In the genomic region with DNA sequence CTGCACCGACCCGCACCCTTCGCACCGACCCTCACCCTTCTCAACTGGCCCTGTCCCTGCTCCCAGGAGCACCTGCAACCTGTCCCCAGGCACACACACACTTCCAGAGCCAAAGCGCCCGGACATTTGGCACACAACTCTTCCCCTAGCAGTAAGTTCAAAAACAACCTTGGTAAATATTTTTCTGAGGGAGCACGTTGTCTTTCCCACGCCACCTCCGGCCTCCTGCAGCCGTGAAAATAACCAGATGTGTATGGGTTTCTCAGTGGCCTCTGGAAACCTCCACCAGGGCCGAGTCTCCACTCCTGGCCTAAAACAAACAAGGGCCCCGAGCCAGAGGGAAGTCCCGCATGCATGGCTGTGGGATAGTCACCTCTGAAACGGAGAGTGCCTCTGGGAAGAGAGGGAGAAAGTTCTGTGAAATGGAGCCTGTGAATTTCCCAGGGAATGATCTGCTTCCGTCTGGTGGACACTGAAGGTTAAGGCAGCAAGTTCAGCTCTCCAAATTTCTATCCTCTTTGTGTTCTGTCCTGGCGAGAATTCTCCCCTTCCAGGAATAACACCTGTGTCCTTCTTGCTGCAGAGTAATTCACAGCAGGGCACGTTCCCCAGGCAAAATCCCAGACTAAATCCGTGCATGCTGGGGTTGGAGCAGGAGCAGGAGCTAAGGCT, we compare ENCODE assay signal across 12 cellular contexts. TPM values are rescaled to one million over a fixed set of nuclear protein-coding genes. Genes with fewer than 3 reads are reported as not detected.
A peak's percentile ranks its signal among the peaks of the same experiment; 100 is the strongest.
DNase-seq lines count a peak whose midpoint lies in the region; ATAC-seq, FAIRE-seq and TF ChIP-seq lines count a peak whose summit lies in the region.
"Had no signal": no experiment of that assay in that cellular context is flagged by ENCODE, and none has a peak within 500 bp of the region (broad histone marks: within the 10 kb centered on the region; RNA-seq: fewer than 3 reads in every experiment).

No MANE protein-coding gene starts in this region.

- H4K8ac ChIP-seq in H1 (ENCODE audit: extremely low read depth, insufficient read depth, low read length) = no peak overlapping the region

- no peaks in the 10 kb centered on the region for H3K9me3 ChIP-seq in H1 (ENCODE audit: insufficient read depth in 2 of 2, low read depth in 1 of 2, low read length in 1 of 2)
- no peaks in the 10 kb centered on the region for H3K9me3 ChIP-seq in lung (ENCODE audit: control insufficient read depth in 2 of 2, insufficient read depth in 1 of 2, low read length in 1 of 2)
- H3K9me3 ChIP-seq in stomach smooth muscle (ENCODE audit: control insufficient read depth in 2 of 2, low read length in 2 of 2) = no peaks in the 10 kb centered on the region

- H3K9ac ChIP-seq in H1 (replicated peaks in 1 of 4; ENCODE audit: extremely low read depth in 1 of 4, low read depth in 3 of 4, low read length in 3 of 4) (no peak overlapping the region), stomach smooth muscle (ENCODE audit: low read length in 2 of 2) (no peak overlapping the region)

- POLR2A ChIA-PET in H1 (lab: Charles Lee; ENCODE audit: partially characterized antibody) = interaction anchor here (0.6 to 17.7 kb wide), 4 partner anchors 13 to 67 kb away, joined by 3 to 108 read pairs (median 16); a partner anchor contains a TSS

- H2BK120ac ChIP-seq in H1 (replicated peaks; ENCODE audit: low read depth, low read length) = no peak overlapping the region

- H3K14ac ChIP-seq in H1 (ENCODE audit: insufficient read length) = no peak overlapping the region

- no peak overlapping the region for H2BK12ac ChIP-seq in H1 (ENCODE audit: low read depth, low read length)

- 0 out of 2 replicates have a peak overlapping the region, but pooled peaks have one; percentile 24 for H3K18ac ChIP-seq in H1 (ENCODE audit: extremely low read depth, low read length)

- H2BK5ac ChIP-seq in H1 (ENCODE audit: low read depth, low read length) = peak overlapping the region; percentile 71; the same call in 1 of the 2 replicates

- no peak overlapping the region for H3K56ac ChIP-seq in H1 (replicated peaks; ENCODE audit: insufficient read length, low read depth, low read length)

- DNase-seq in H1 (ENCODE audit: low read depth in 1 of 2, low spot score in 2 of 2) = no peak
- DNase-seq in lung (ENCODE audit: low spot score) = no peak
- no peak for DNase-seq in UCSD-AML1 (lab: John Stamatoyannopoulos, UW; ENCODE audit: unreplicated experiment)
- DNase-seq in activated gamma-delta T cell treated with Interleukin-2 at 50 U/mL for 16 hours = no peak
- DNase-seq in GF-D8 (lab: John Stamatoyannopoulos, UW) = no peak
- no peak for DNase-seq in DMS153 (lab: John Stamatoyannopoulos, UW)
- DNase-seq: activated T-cell treated with anti-CD3 and anti-CD28 coated beads, Interleukin-2, amount 50 U/mL, for 72 hours; CD8-positive, alpha-beta T cell; NCI-H1930 had no signal

- H3K27ac ChIP-seq in H1 (ENCODE audit: low read depth, low read length) (peak overlapping the region; percentile 29), lung (ENCODE audit: low read depth in 1 of 2, low read length in 1 of 2) (peak overlapping the region; percentile 47 to 48), stomach smooth muscle (ENCODE audit: low read length) (peak overlapping the region; percentile 60)

- H3K36me3 ChIP-seq in H1 (ENCODE audit: control insufficient read depth in 2 of 4, insufficient read depth in 4 of 4, low read length in 3 of 4) = peaks cover 7 to 90% (median 15%) of the 10 kb centered on the region in 4 experiments
- no peaks in the 10 kb centered on the region for H3K36me3 ChIP-seq in lung (ENCODE audit: control insufficient read depth in 2 of 2, insufficient read depth in 2 of 2, low read length in 2 of 2)
- no peaks in the 10 kb centered on the region for H3K36me3 ChIP-seq in stomach smooth muscle (ENCODE audit: control insufficient read depth in 2 of 2, insufficient read depth in 2 of 2, low read length in 2 of 2)

- peak in 1 of 3 experiments; percentile 1; a peak in 1 of 4 replicates for TF ChIP-seq CTCF in H1 (IDR thresholded peaks at IDR 0.05; ENCODE audit: control extremely low read depth in 1 of 3, insufficient read depth in 1 of 3, low read depth in 1 of 3, low read length in 3 of 3)
- no peak for TF ChIP-seq CTCF in lung (IDR thresholded peaks at IDR 0.05; ENCODE audit: control extremely low read depth, extremely low read depth)

- no peak; the same call in 1 of the 2 replicates for TF ChIP-seq EP300 in Ishikawa (IDR thresholded peaks at IDR 0.05; ENCODE audit: borderline replicate concordance)
- no peak for TF ChIP-seq EP300 in H1 (IDR thresholded peaks at IDR 0.05; ENCODE audit: borderline replicate concordance in 1 of 2, low read depth in 2 of 2, low read length in 2 of 2)

- 82% methylated on average over 18 of the region's 18 CpGs; no CpG with 5 or more reads in 1 of the 2 experiments for WGBS in H1 (ENCODE audit: extremely low coverage in 1 of 2, insufficient coverage in 1 of 2, insufficient read length in 1 of 2, insufficient replicate concordance in 2 of 2, low coverage in 1 of 2, low lambda C conversion rate in 2 of 2, missing lambda C conversion rate in 1 of 2), 2 experiments
- WGBS in lung, 2 donors = 57 to 73% methylated on average over 18 of the region's 18 CpGs

- no peak overlapping the region for H3K23ac ChIP-seq in H1 (ENCODE audit: insufficient read length)

- CTCF ChIA-PET in H1 (lab: Charles Lee; ENCODE audit: partially characterized antibody) = interaction anchor here (0.8 to 15.1 kb wide), 8 partner anchors 9 to 116 kb away, joined by 3 to 164 read pairs (median 16); no protein-coding TSS in a partner anchor

- TF ChIP-seq POLR2A in H1 (IDR thresholded peaks at IDR 0.05; ENCODE audit: control extremely low read depth in 1 of 2, low read depth in 2 of 2, low read length in 2 of 2) = no peak

- peak overlapping the region in 1 of 4 experiments; percentile 10; a peak in 1 of 8 replicates for H3K4me3 ChIP-seq in H1 (ENCODE audit: extremely low read depth in 1 of 4, insufficient read depth in 2 of 4, low read depth in 3 of 4, low read length in 4 of 4)
- H3K4me3 ChIP-seq in lung = no peak overlapping the region
- H3K4me3 ChIP-seq in stomach smooth muscle (ENCODE audit: low read length in 2 of 2) = peak overlapping the region in 1 of 2 donors; percentile 22

- FAIRE-seq in H1 (lab: Jason Lieb, UNC) = no peak
- FAIRE-seq: RCC 7860 had no signal

- H3K79me1 ChIP-seq in H1 (ENCODE audit: low read depth, low read length) = peaks cover 17% of the 10 kb centered on the region

- TF ChIP-seq RAD21 in Ishikawa (IDR thresholded peaks at IDR 0.05; ENCODE audit: low read depth) = peak; percentile 15; the same call in 1 of the 2 replicates
- TF ChIP-seq RAD21 in H1 (IDR thresholded peaks at IDR 0.05 in 1 of 2, conservative IDR thresholded peaks at IDR 0.05 in 1 of 2; ENCODE audit: low read depth in 2 of 2, low read length in 2 of 2) = peak in 1 of 2 experiments; percentile 9; a peak in 1 of 4 replicates

- H3K4ac ChIP-seq in H1 (replicated peaks; ENCODE audit: insufficient read length, low read depth, low read length) = no peak overlapping the region

- H4K5ac ChIP-seq in H1 (ENCODE audit: insufficient read length, low read depth, low read length) = no peak overlapping the region

- H3K79me2 ChIP-seq in H1 (ENCODE audit: control insufficient read depth in 1 of 2, insufficient read depth in 2 of 2, low read length in 2 of 2) = peaks cover 79 to 100% of the 10 kb centered on the region in 2 experiments

- H2BK20ac ChIP-seq in H1 (ENCODE audit: low read length) = no peak overlapping the region; the same call in 1 of the 2 replicates

- H2BK15ac ChIP-seq in H1 (ENCODE audit: low read length) = no peak overlapping the region

- H2AFZ ChIP-seq in H1 (ENCODE audit: low read length) = no peak overlapping the region

- H3K4me1 ChIP-seq in H1 (replicated peaks in 1 of 4; ENCODE audit: control insufficient read depth in 3 of 4, insufficient read depth in 4 of 4, low read length in 3 of 4) (peaks cover 34 to 70% (median 52%) of the 10 kb centered on the region in 4 experiments), lung (ENCODE audit: control insufficient read depth in 2 of 2, insufficient read depth in 2 of 2, low read length in 2 of 2) (peaks cover 13 to 26% of the 10 kb centered on the region in 2 donors), stomach smooth muscle (ENCODE audit: control insufficient read depth, insufficient read depth, low read length) (peaks cover 35% of the 10 kb centered on the region)

- no peaks in the 10 kb centered on the region for H3K27me3 ChIP-seq in H1 (replicated peaks in 1 of 4; ENCODE audit: control insufficient read depth in 3 of 4, extremely low read depth in 1 of 4, insufficient read depth in 3 of 4, low read length in 3 of 4)
- no peaks in the 10 kb centered on the region for H3K27me3 ChIP-seq in lung (ENCODE audit: control insufficient read depth, insufficient read depth)
- no peaks in the 10 kb centered on the region for H3K27me3 ChIP-seq in stomach smooth muscle (ENCODE audit: control insufficient read depth in 1 of 2, insufficient read depth in 2 of 2, low read length in 2 of 2)

- no peaks in the 10 kb centered on the region for H3K23me2 ChIP-seq in H1 (ENCODE audit: low read depth, low read length)

- peak overlapping the region; percentile 28 to 99; a peak in 3 of 4 replicates for H3K4me2 ChIP-seq in H1 (ENCODE audit: insufficient read depth in 1 of 2, low read depth in 2 of 2, low read length in 2 of 2)

- peaks cover 73 to 83% of the 10 kb centered on the region in 2 experiments for H4K20me1 ChIP-seq in H1 (replicated peaks in 1 of 2; ENCODE audit: control insufficient read depth in 1 of 2, insufficient read depth in 2 of 2, low read length in 2 of 2)

- no peak overlapping the region for H2AK5ac ChIP-seq in H1 (ENCODE audit: low read depth, low read length)

- peak; percentile 24 for ATAC-seq in lung (ENCODE audit: insufficient read depth, low FRiP score)
- ATAC-seq: activated T-cell treated with anti-CD3 and anti-CD28 coated beads, Interleukin-2, amount 50 U/mL, for 72 hours; CD8-positive, alpha-beta T cell had no signal

- H4K91ac ChIP-seq in H1 (replicated peaks; ENCODE audit: insufficient read length, low read length) = no peak overlapping the region

TF ChIP-seq in Ishikawa, 13 proteins besides CTCF, POLR2A, EP300 and RAD21 (continues in another document):
- peak; percentile 45; the same call in 1 of the 2 replicates for TF ChIP-seq TCF12 (IDR thresholded peaks at IDR 0.05; ENCODE audit: low read depth)

TF ChIP-seq in H1, 55 proteins besides CTCF, POLR2A, EP300 and RAD21 (continues in another document):
- 0 out of 2 replicates have a peak, but pooled peaks have one; percentile 11 for TF ChIP-seq POLR2AphosphoS5 (IDR thresholded peaks at IDR 0.05; ENCODE audit: low read depth, low read length)

RNA-seq across cellular contexts. Expression of a gene that starts 15.8 kb away (rescaled TPM):
- 925 and 945 TPM in 2 replicates for total RNA-seq in H1 (2021; fragmentation: NEBNext Ultra II Directional; extraction: Animal tissue kit (Norgen Biotek cat#: 25700))
- polyA plus RNA-seq in H1 (2011; rRNA removed) (638 and 872 TPM in 2 replicates), lung (10 to 100 TPM; 24.3 to 44.0 TPM)
- 613 TPM for polyA plus RNA-seq in H1 (2011; cell fraction: cytosol; rRNA removed)
- polyA plus RNA-seq in H1 (2011; cell fraction: nucleus; rRNA removed) = 1,168 TPM
- polyA plus RNA-seq in H1 (2012, experiment 1 of 2) = 630 to 776 TPM (median 695 TPM) in 4 replicates
- 245 TPM for polyA plus RNA-seq in H1 (2012, experiment 2 of 2)
- polyA plus RNA-seq in H1 (2013, experiment 1 of 2) = 1,216 TPM
- polyA plus RNA-seq in H1 (2013, experiment 2 of 2) = 1,270 TPM
- polyA minus RNA-seq in H1 (2011; rRNA and poly(A)+ RNA removed) = 937 and 993 TPM in 2 replicates
- polyA minus RNA-seq in H1 (2011; cell fraction: cytosol; rRNA and poly(A)+ RNA removed) = 707 TPM
- polyA minus RNA-seq in H1 (2011; cell fraction: nucleus; rRNA and poly(A)+ RNA removed) = 436 TPM
- total RNA-seq in lung = 100 to 1,000 TPM in 1 of 2 donors, 10 to 100 TPM in 1; 71.2 to 133 TPM
